ENCODE assay signal across 1 cellular context in genomic region chr15:64162478-64162868, GRCh38.
TF ChIP-seq lines count a peak whose summit lies in the region.

No MANE protein-coding gene starts in this region.

TF ChIP-seq in HepG2, 621 proteins besides CTCF, POLR2A, EP300 and RAD21 (continued from another document):
- no peak for TF ChIP-seq ZNF407 (CRISPR knock-in tag; IDR thresholded peaks at IDR 0.05; ENCODE audit: not compliant biosample characterization)
- TF ChIP-seq ZNF329 (CRISPR knock-in tag; IDR thresholded peaks at IDR 0.05; ENCODE audit: low read depth): no peak
- no peak for TF ChIP-seq HIC2 (CRISPR knock-in tag; IDR thresholded peaks at IDR 0.05; ENCODE audit: low read depth)
- TF ChIP-seq ZNF274 (CRISPR knock-in tag; IDR thresholded peaks at IDR 0.05): no peak
- no peak for TF ChIP-seq ETV5 (CRISPR knock-in tag; IDR thresholded peaks at IDR 0.05; ENCODE audit: borderline replicate concordance)
- no peak for TF ChIP-seq SAP130 (CRISPR knock-in tag; IDR thresholded peaks at IDR 0.05; ENCODE audit: low read depth)
- no peak for TF ChIP-seq ATM (IDR thresholded peaks at IDR 0.05; ENCODE audit: borderline replicate concordance)
- no peak for TF ChIP-seq ZNF24 (IDR thresholded peaks at IDR 0.05)
- no peak for TF ChIP-seq NFIB (CRISPR knock-in tag; IDR thresholded peaks at IDR 0.05; ENCODE audit: borderline replicate concordance)
- TF ChIP-seq ATF2 (CRISPR knock-in tag; IDR thresholded peaks at IDR 0.05): no peak
- no peak for TF ChIP-seq PBX2 (CRISPR knock-in tag; IDR thresholded peaks at IDR 0.05)
- peak; percentile 16 for TF ChIP-seq ZEB1 (IDR thresholded peaks at IDR 0.05; ENCODE audit: insufficient replicate concordance, low read depth)
- TF ChIP-seq THAP7 (CRISPR knock-in tag; IDR thresholded peaks at IDR 0.05): 0 out of 2 replicates have a peak, but pooled peaks have one; percentile 0
